15 cellular contexts compared by ENCODE assay signal in genomic region chr18:49757513-49758262, GRCh38. TPM values are rescaled to one million over a fixed set of nuclear protein-coding genes. Genes with fewer than 3 reads are reported as not detected.
DNase-seq lines count a peak whose midpoint lies in the region; ATAC-seq, FAIRE-seq and TF ChIP-seq lines count a peak whose summit lies in the region.
"Had no signal": no experiment of that assay in that cellular context is flagged by ENCODE, and none has a peak within 500 bp of the region (broad histone marks: within the 10 kb centered on the region; RNA-seq: fewer than 3 reads in every experiment).

No MANE protein-coding gene starts in this region.

- H3K4me3 Mint-ChIP-seq in activated CD8-positive, alpha-beta T cell treated with anti-CD3 and anti-CD28 coated beads for 36 hours: no peak overlapping the region
- H3K4me3 Mint-ChIP-seq in activated CD8-positive, alpha-beta T cell treated with anti-CD3 and anti-CD28 coated beads, Interleukin-2, amount 10 ng/mL, durations not matched to agents 7 days and 5 days: no peak overlapping the region
- no peak overlapping the region for H3K4me3 Mint-ChIP-seq in endodermal cell
- no peak overlapping the region for H3K4me3 Mint-ChIP-seq in osteocyte (ENCODE audit: unreplicated experiment)
- H3K4me3 Mint-ChIP-seq: mesothelial cell of epicardium had no signal

- no peaks in the 10 kb centered on the region for H3K27me3 ChIP-seq in endodermal cell (ENCODE audit: control insufficient read depth, insufficient read depth, low read length, poor library complexity, severe bottlenecking)
- H3K27me3 ChIP-seq in small intestine (ENCODE audit: control insufficient read depth in 2 of 2, insufficient read depth in 2 of 2, low read length in 2 of 2): no peaks in the 10 kb centered on the region

- FAIRE-seq in small intestine (lab: Jason Lieb, UNC): no peak

- intact Hi-C loops in activated CD8-positive, alpha-beta T cell treated with anti-CD3 and anti-CD28 coated beads for 36 hours (cut with micrococcal nuclease): no loop called here

- H3K27me3 Mint-ChIP-seq in activated CD8-positive, alpha-beta T cell treated with anti-CD3 and anti-CD28 coated beads for 36 hours: no peaks in the 10 kb centered on the region
- H3K27me3 Mint-ChIP-seq in activated CD8-positive, alpha-beta T cell treated with anti-CD3 and anti-CD28 coated beads, Interleukin-2, amount 10 ng/mL, durations not matched to agents 7 days and 5 days (ENCODE audit: low read depth): peaks cover 9% of the 10 kb centered on the region
- no peaks in the 10 kb centered on the region for H3K27me3 Mint-ChIP-seq in endodermal cell (ENCODE audit: insufficient read depth)
- peaks cover 14% of the 10 kb centered on the region for H3K27me3 Mint-ChIP-seq in osteocyte (ENCODE audit: unreplicated experiment)

- H3K27ac Mint-ChIP-seq in activated CD8-positive, alpha-beta T cell treated with anti-CD3 and anti-CD28 coated beads for 36 hours: no peak overlapping the region
- no peak overlapping the region for H3K27ac Mint-ChIP-seq in activated CD8-positive, alpha-beta T cell treated with anti-CD3 and anti-CD28 coated beads, Interleukin-2, amount 10 ng/mL, durations not matched to agents 7 days and 5 days
- H3K27ac Mint-ChIP-seq in endodermal cell (no peak overlapping the region), osteocyte (ENCODE audit: unreplicated experiment) (no peak overlapping the region)
- H3K27ac Mint-ChIP-seq: mesothelial cell of epicardium had no signal

- POLR2A ChIA-PET in activated CD8-positive, alpha-beta T cell treated with anti-CD3 and anti-CD28 coated beads for 36 hours (lab: Charles Lee): no interaction called here
- POLR2A ChIA-PET in activated CD8-positive, alpha-beta T cell treated with anti-CD3 and anti-CD28 coated beads, Interleukin-2, amount 10 ng/mL, durations not matched to agents 7 days and 5 days (lab: Charles Lee): no interaction called here

- H3K4me1 ChIP-seq in endodermal cell (ENCODE audit: control insufficient read depth, insufficient read depth, low read length): peaks cover 8% of the 10 kb centered on the region
- no peaks in the 10 kb centered on the region for H3K4me1 ChIP-seq in small intestine (ENCODE audit: control insufficient read depth in 2 of 2, insufficient read depth in 1 of 2, low read depth in 1 of 2, low read length in 1 of 2)
- H3K4me1 ChIP-seq: prostate gland had no signal

- WGBS in endodermal cell (ENCODE audit: insufficient coverage in 1 of 2, insufficient read length in 1 of 2), 2 experiments: 85 to 95% methylated on average over 9 to 23 of the region's 23 CpGs
- WGBS in small intestine, 3 donors: 77 to 83% (median 78%) methylated on average over 23 of the region's 23 CpGs

- no peaks in the 10 kb centered on the region for H3K36me3 ChIP-seq in endodermal cell (ENCODE audit: control insufficient read depth, insufficient read depth, low read length)
- no peaks in the 10 kb centered on the region for H3K36me3 ChIP-seq in small intestine (ENCODE audit: control insufficient read depth in 2 of 2, insufficient read depth in 2 of 2, low read length in 2 of 2)
- H3K36me3 ChIP-seq: prostate gland had no signal

- H3K27ac ChIP-seq in endodermal cell (ENCODE audit: low read depth, low read length) (no peak overlapping the region), small intestine (ENCODE audit: low read depth in 1 of 2, low read length in 1 of 2) (no peak overlapping the region)
- H3K27ac ChIP-seq: dorsolateral prefrontal cortex, prostate gland had no signal

- H3K9ac ChIP-seq in endodermal cell (ENCODE audit: extremely low read depth, low read length, poor library complexity, severe bottlenecking): no peak overlapping the region

- H3K9me3 ChIP-seq in endodermal cell (ENCODE audit: control insufficient read depth, low read length) (peaks cover 3% of the 10 kb centered on the region), small intestine (ENCODE audit: control insufficient read depth, low read depth) (no peaks in the 10 kb centered on the region)
- H3K9me3 ChIP-seq: prostate gland had no signal

- CTCF ChIA-PET in activated CD8-positive, alpha-beta T cell treated with anti-CD3 and anti-CD28 coated beads for 36 hours (lab: Charles Lee): no interaction called here
- CTCF ChIA-PET in activated CD8-positive, alpha-beta T cell treated with anti-CD3 and anti-CD28 coated beads, Interleukin-2, amount 10 ng/mL, durations not matched to agents 7 days and 5 days (lab: Charles Lee): no interaction called here

- H3K9me3 Mint-ChIP-seq in activated CD8-positive, alpha-beta T cell treated with anti-CD3 and anti-CD28 coated beads for 36 hours: no peaks in the 10 kb centered on the region
- H3K9me3 Mint-ChIP-seq in activated CD8-positive, alpha-beta T cell treated with anti-CD3 and anti-CD28 coated beads, Interleukin-2, amount 10 ng/mL, durations not matched to agents 7 days and 5 days (ENCODE audit: insufficient read depth): no peaks in the 10 kb centered on the region
- H3K9me3 Mint-ChIP-seq in endodermal cell (no peaks in the 10 kb centered on the region), osteocyte (ENCODE audit: unreplicated experiment) (no peaks in the 10 kb centered on the region)

- peaks cover 2% of the 10 kb centered on the region for H3K4me1 Mint-ChIP-seq in activated CD8-positive, alpha-beta T cell treated with anti-CD3 and anti-CD28 coated beads for 36 hours (ENCODE audit: low read depth)
- H3K4me1 Mint-ChIP-seq in activated CD8-positive, alpha-beta T cell treated with anti-CD3 and anti-CD28 coated beads, Interleukin-2, amount 10 ng/mL, durations not matched to agents 7 days and 5 days (ENCODE audit: low read depth): no peaks in the 10 kb centered on the region
- H3K4me1 Mint-ChIP-seq in endodermal cell (peaks cover 20% of the 10 kb centered on the region), osteocyte (ENCODE audit: unreplicated experiment) (no peaks in the 10 kb centered on the region)
- H3K4me1 Mint-ChIP-seq: mesothelial cell of epicardium had no signal

- ATAC-seq in activated CD8-positive, alpha-beta T cell treated with anti-CD3 and anti-CD28 coated beads for 36 hours: no peak
- no peak for ATAC-seq in activated CD8-positive, alpha-beta T cell treated with anti-CD3 and anti-CD28 coated beads, Interleukin-2, amount 10 ng/mL, durations not matched to agents 7 days and 5 days

- no peaks in the 10 kb centered on the region for H3K36me3 Mint-ChIP-seq in activated CD8-positive, alpha-beta T cell treated with anti-CD3 and anti-CD28 coated beads for 36 hours (ENCODE audit: low read depth)
- no peaks in the 10 kb centered on the region for H3K36me3 Mint-ChIP-seq in activated CD8-positive, alpha-beta T cell treated with anti-CD3 and anti-CD28 coated beads, Interleukin-2, amount 10 ng/mL, durations not matched to agents 7 days and 5 days (ENCODE audit: low read depth)
- H3K36me3 Mint-ChIP-seq in endodermal cell (ENCODE audit: low read depth) (no peaks in the 10 kb centered on the region), osteocyte (ENCODE audit: unreplicated experiment) (no peaks in the 10 kb centered on the region)
- H3K36me3 Mint-ChIP-seq: mesothelial cell of epicardium had no signal

- no peak for TF ChIP-seq POLR2A in NB4 (IDR thresholded peaks at IDR 0.05; ENCODE audit: extremely low read depth, insufficient read length)

- TF ChIP-seq CTCF in activated CD8-positive, alpha-beta T cell treated with anti-CD3 and anti-CD28 coated beads for 36 hours (IDR thresholded peaks at IDR 0.05): no peak
- TF ChIP-seq CTCF in NB4 (IDR thresholded peaks at IDR 0.05; ENCODE audit: low read depth, low read length) (no peak), endodermal cell (conservative IDR thresholded peaks at IDR 0.05) (no peak), osteocyte (IDR thresholded peaks at IDR 0.05) (no peak)

- peak; percentile 6 for DNase-seq in activated CD8-positive, alpha-beta T cell treated with anti-CD3 and anti-CD28 coated beads for 36 hours
- no peak for DNase-seq in activated CD8-positive, alpha-beta T cell treated with anti-CD3 and anti-CD28 coated beads, Interleukin-2, amount 10 ng/mL, durations not matched to agents 7 days and 5 days
- DNase-seq in NB4 (ENCODE audit: low read depth) (peak; percentile 11), endodermal cell (peak; percentile 90), small intestine (peak; percentile 40), osteocyte (ENCODE audit: extremely low spot score, unreplicated experiment) (no peak), NCI-H2029 treated with DMSO at 0.1 percent for 48 hours (lab: John Stamatoyannopoulos, UW) (no peak)
- DNase-seq in activated CD8-positive, alpha-beta memory T cell treated with anti-CD3 and anti-CD28 coated beads for 24 hours: no peak
- DNase-seq: dorsolateral prefrontal cortex; HCEC 1CT; NCI-H1048; Right ventricle myocardium superior; stimulated activated CD8-positive, alpha-beta memory T cell treated with anti-CD3 and anti-CD28 coated beads, Interleukin-4, amount 100 ng/mL, for 48 hours had no signal

- H3K4me3 ChIP-seq in NB4 (ENCODE audit: low read depth, low read length) (no peak overlapping the region), endodermal cell (ENCODE audit: low read length) (no peak overlapping the region), small intestine (ENCODE audit: low read depth in 1 of 2, low read length in 2 of 2) (no peak overlapping the region)
- H3K4me3 ChIP-seq: dorsolateral prefrontal cortex, prostate gland had no signal

RNA-seq across cellular contexts. Expression of gene ACAA2, which starts 55.6 kb away (rescaled TPM):
- 10 to 100 TPM; 83.3 to 84.6 TPM for total RNA-seq in activated CD8-positive, alpha-beta T cell treated with anti-CD3 and anti-CD28 coated beads for 36 hours
- total RNA-seq in activated CD8-positive, alpha-beta T cell treated with anti-CD3 and anti-CD28 coated beads, Interleukin-2, amount 10 ng/mL, durations not matched to agents 7 days and 5 days: 100 to 1,000 TPM; 118 to 120 TPM
- total RNA-seq in endodermal cell (100 to 1,000 TPM; 128 to 131 TPM), osteocyte (57.0 and 57.7 TPM in 2 replicates)
- polyA plus RNA-seq in endodermal cell (2013, experiment 1 of 2): 98.0 TPM
- polyA plus RNA-seq in endodermal cell (2013, experiment 2 of 2): 83.9 TPM
- polyA plus RNA-seq in small intestine: 100 to 1,000 TPM; 117 to 397 (median 298) TPM

Comparison
In these comparisons a context has a peak if more than half of its experiments do, and no peak if none do; other contexts are left out.
1. DNase-seq: peak in activated CD8-positive, alpha-beta T cell treated with anti-CD3 and anti-CD28 coated beads for 36 hours (single experiment), NB4 (single experiment), endodermal cell (single experiment) and small intestine (single experiment); none in activated CD8-positive, alpha-beta T cell treated with anti-CD3 and anti-CD28 coated beads, Interleukin-2, amount 10 ng/mL, durations not matched to agents 7 days and 5 days (single experiment), activated CD8-positive, alpha-beta memory T cell treated with anti-CD3 and anti-CD28 coated beads for 24 hours (single experiment), osteocyte (single experiment) and NCI-H2029 treated with DMSO at 0.1 percent for 48 hours (single experiment).